In the genomic region with DNA sequence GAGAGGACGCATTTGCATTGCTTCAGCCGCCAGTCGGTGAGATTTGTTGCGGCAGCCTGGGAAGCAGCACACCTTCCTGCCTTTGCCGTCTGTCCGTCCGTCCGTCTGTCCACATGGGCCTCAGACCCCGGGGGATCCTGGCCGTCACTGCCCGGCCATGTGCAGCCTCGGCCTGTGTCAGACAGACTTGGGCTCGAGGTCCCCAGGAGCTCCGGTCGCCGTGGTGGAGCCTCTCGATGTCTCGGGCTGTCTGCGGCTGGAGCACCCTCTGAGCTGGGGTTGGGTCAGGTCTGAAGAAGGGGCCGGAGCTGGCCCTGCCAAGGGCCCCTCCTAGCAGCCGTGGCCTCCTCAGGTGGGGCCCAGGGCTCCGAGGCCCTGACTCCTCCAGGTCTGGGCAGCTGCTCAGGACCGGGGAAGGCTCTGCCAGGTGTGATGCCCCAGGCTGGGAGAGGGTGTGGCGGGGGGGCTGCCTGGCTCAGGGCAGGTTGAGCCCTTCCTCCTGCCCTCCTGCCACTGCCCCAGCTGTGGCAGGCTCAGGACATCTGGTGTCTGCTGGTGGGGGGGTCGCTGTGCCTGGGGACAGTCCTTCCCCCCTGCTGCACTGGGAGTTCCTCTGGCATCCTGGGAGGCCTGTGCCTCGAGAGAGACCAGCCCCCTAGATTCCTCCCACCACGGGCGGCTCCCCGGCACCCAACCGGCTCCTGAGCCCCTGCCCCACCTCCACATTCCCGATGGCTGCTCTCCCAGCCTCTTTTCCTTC, we compare ENCODE assay signal across 1 cellular context.
TF ChIP-seq lines count a peak whose summit lies in the region.

No MANE protein-coding gene starts in this region.

TF ChIP-seq in GM23338, 12 proteins besides CTCF, POLR2A, EP300 and RAD21 (continued from another document):
- TF ChIP-seq, protein P1, sequence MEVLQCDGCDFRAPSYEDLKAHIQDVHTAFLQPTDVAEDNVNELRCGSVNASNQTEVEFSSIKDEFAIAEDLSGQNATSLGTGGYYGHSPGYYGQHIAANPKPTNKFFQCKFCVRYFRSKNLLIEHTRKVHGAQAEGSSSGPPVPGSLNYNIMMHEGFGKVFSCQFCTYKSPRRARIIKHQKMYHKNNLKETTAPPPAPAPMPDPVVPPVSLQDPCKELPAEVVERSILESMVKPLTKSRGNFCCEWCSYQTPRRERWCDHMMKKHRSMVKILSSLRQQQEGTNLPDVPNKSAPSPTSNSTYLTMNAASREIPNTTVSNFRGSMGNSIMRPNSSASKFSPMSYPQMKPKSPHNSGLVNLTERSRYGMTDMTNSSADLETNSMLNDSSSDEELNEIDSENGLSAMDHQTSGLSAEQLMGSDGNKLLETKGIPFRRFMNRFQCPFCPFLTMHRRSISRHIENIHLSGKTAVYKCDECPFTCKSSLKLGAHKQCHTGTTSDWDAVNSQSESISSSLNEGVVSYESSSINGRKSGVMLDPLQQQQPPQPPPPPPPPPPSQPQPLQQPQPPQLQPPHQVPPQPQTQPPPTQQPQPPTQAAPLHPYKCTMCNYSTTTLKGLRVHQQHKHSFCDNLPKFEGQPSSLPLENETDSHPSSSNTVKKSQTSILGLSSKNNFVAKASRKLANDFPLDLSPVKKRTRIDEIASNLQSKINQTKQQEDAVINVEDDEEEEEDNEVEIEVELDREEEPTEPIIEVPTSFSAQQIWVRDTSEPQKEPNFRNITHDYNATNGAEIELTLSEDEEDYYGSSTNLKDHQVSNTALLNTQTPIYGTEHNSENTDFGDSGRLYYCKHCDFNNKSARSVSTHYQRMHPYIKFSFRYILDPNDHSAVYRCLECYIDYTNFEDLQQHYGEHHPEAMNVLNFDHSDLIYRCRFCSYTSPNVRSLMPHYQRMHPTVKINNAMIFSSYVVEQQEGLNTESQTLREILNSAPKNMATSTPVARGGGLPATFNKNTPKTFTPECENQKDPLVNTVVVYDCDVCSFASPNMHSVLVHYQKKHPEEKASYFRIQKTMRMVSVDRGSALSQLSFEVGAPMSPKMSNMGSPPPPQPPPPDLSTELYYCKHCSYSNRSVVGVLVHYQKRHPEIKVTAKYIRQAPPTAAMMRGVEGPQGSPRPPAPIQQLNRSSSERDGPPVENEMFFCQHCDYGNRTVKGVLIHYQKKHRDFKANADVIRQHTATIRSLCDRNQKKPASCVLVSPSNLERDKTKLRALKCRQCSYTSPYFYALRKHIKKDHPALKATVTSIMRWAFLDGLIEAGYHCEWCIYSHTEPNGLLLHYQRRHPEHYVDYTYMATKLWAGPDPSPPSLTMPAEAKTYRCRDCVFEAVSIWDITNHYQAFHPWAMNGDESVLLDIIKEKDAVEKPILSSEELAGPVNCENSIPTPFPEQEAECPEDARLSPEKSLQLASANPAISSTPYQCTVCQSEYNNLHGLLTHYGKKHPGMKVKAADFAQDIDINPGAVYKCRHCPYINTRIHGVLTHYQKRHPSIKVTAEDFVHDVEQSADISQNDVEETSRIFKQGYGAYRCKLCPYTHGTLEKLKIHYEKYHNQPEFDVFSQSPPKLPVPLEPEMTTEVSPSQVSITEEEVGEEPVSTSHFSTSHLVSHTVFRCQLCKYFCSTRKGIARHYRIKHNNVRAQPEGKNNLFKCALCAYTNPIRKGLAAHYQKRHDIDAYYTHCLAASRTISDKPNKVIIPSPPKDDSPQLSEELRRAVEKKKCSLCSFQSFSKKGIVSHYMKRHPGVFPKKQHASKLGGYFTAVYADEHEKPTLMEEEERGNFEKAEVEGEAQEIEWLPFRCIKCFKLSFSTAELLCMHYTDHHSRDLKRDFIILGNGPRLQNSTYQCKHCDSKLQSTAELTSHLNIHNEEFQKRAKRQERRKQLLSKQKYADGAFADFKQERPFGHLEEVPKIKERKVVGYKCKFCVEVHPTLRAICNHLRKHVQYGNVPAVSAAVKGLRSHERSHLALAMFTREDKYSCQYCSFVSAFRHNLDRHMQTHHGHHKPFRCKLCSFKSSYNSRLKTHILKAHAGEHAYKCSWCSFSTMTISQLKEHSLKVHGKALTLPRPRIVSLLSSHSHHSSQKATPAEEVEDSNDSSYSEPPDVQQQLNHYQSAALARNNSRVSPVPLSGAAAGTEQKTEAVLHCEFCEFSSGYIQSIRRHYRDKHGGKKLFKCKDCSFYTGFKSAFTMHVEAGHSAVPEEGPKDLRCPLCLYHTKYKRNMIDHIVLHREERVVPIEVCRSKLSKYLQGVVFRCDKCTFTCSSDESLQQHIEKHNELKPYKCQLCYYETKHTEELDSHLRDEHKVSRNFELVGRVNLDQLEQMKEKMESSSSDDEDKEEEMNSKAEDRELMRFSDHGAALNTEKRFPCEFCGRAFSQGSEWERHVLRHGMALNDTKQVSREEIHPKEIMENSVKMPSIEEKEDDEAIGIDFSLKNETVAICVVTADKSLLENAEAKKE (CRISPR knock-in tag; IDR thresholded peaks at IDR 0.05): no peak
- TF ChIP-seq ZNF331 (CRISPR knock-in tag; IDR thresholded peaks at IDR 0.05; ENCODE audit: low read depth): no peak
TF ChIP-seq in GM23338: peak in this region for 0.
